Comparison of ENCODE assay signal across 22 cellular contexts in the genomic region with DNA sequence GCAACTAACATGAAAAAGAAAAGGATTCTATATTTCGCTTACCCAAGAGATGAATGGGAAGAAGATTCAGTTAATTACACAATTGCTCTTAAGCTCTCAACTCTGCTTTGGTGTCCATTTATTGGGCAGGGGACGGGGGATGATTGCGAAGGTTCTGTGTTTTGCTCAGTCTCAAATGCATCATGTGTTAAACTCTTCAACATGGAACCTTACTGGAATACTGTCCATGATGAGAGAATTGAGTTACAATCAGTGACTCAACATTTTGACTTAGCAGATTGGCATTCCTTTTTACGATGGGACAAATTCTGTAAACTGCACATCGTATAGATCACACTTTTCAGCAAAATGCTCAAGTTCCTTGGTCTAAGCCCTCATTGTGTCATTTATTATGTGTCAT.
DNase-seq lines count a peak whose midpoint lies in the region; ATAC-seq and TF ChIP-seq lines count a peak whose summit lies in the region.
"Had no signal": no experiment of that assay in that cellular context is flagged by ENCODE, and none has a peak within 500 bp of the region (broad histone marks: within the 10 kb centered on the region; RNA-seq: fewer than 3 reads in every experiment).

No MANE protein-coding gene starts in this region.

- H2BK15ac ChIP-seq in IMR-90 (ENCODE audit: low read depth, low read length) (no peak overlapping the region), mesenchymal stem cell (ENCODE audit: low read depth, poor library complexity, severe bottlenecking) (no peak overlapping the region)

- H3K9me1 ChIP-seq in IMR-90 (ENCODE audit: insufficient read depth, low read length): peaks cover 11% of the 10 kb centered on the region

- intact Hi-C loops in IMR-90 (cut with micrococcal nuclease): no loop called here

- no peak overlapping the region for H4K5ac ChIP-seq in IMR-90 (ENCODE audit: low read depth, low read length)

- no peak overlapping the region for H2BK20ac ChIP-seq in IMR-90 (ENCODE audit: low read depth, low read length)

- TF ChIP-seq POLR2A in IMR-90 (IDR thresholded peaks at IDR 0.05; ENCODE audit: low read depth, low read length): no peak

- H3K79me1 ChIP-seq in IMR-90 (ENCODE audit: low read depth in 1 of 2, low read length in 2 of 2) (peaks cover 25 to 84% of the 10 kb centered on the region in 2 experiments), mesenchymal stem cell (replicated peaks; ENCODE audit: low read length, poor library complexity, severe bottlenecking) (peaks cover 2% of the 10 kb centered on the region)

- TF ChIP-seq RAD21 in IMR-90 (IDR thresholded peaks at IDR 0.05; ENCODE audit: low read length): no peak

- H2AFZ ChIP-seq in IMR-90 (replicated peaks; ENCODE audit: low read length, poor library complexity) (no peak overlapping the region), mesenchymal stem cell (ENCODE audit: low read depth, low read length) (no peak overlapping the region)

- H3K9ac ChIP-seq in IMR-90 (ENCODE audit: low read depth, low read length) (no peak overlapping the region), mesenchymal stem cell (ENCODE audit: low read length) (no peak overlapping the region)

- H2BK120ac ChIP-seq in IMR-90 (ENCODE audit: low read depth, low read length) (no peak overlapping the region), mesenchymal stem cell (ENCODE audit: low read depth, low read length) (no peak overlapping the region)

- DNase-seq in EL (peak; percentile 87), IMR-90 (peak; percentile 80), chondrocyte (ENCODE audit: low spot score) (no peak), mesenchymal stem cell (peak; percentile 62), HuH-7.5 (ENCODE audit: low spot score) (no peak), OCI-M1 (lab: John Stamatoyannopoulos, UW) (no peak)
- DNase-seq: activated naive CD8-positive, alpha-beta T cell treated with anti-CD3 and anti-CD28 coated beads, Interleukin-2, amount 50 U/mL, for 24 hours; activated T-cell treated with anti-CD3 and anti-CD28 coated beads, Interleukin-2, amount 50 U/mL, for 48 hours; DMS79; GOT3; heart right ventricle; mucosa of descending colon; NCI-H1105 treated with DMSO at 0.1 percent for 48 hours; NCI-H2227 treated with DMSO at 0.1 percent for 48 hours; occipital lobe; stimulated activated CD4-positive, alpha-beta T cell treated with anti-CD3 and anti-CD28 coated beads, Interleukin-4, amount 100 ng/mL, for 1 hour; stimulated activated CD8-positive, alpha-beta memory T cell treated with anti-CD3 and anti-CD28 coated beads, Interleukin-4, amount 100 ng/mL, for 48 hours had no signal

- H2AK5ac ChIP-seq in IMR-90 (ENCODE audit: low read depth, low read length): no peak overlapping the region
- no peak overlapping the region for H2AK5ac ChIP-seq in mesenchymal stem cell (ENCODE audit: low read length, severe bottlenecking)

- ATAC-seq in IMR-90 (ENCODE audit: low read depth) (peak; percentile 55; the same call in 1 of the 2 replicates), GM21528 (IDR thresholded peaks at IDR 0.05; ENCODE audit: low FRiP score, unreplicated experiment) (no peak)
- ATAC-seq: activated naive CD8-positive, alpha-beta T cell treated with anti-CD3 and anti-CD28 coated beads, Interleukin-2, amount 50 U/mL, for 24 hours; heart right ventricle; mucosa of descending colon; sciatic nerve had no signal

- no peaks in the 10 kb centered on the region for H3K27me3 Mint-ChIP-seq in chondrocyte (ENCODE audit: low read depth)
- H3K27me3 Mint-ChIP-seq: activated naive CD8-positive, alpha-beta T cell treated with anti-CD3 and anti-CD28 coated beads, Interleukin-2, amount 50 U/mL, for 24 hours; central memory CD8-positive, alpha-beta T cell; IgD-negative memory B cell had no signal

- no peak overlapping the region for H2BK5ac ChIP-seq in IMR-90 (ENCODE audit: low read depth, low read length, poor library complexity, severe bottlenecking)
- no peak overlapping the region for H2BK5ac ChIP-seq in mesenchymal stem cell (ENCODE audit: low read depth, low read length, poor library complexity, severe bottlenecking)

- H2AK9ac ChIP-seq in IMR-90 (replicated peaks; ENCODE audit: low read depth, low read length, poor library complexity): no peak overlapping the region

- H3K4ac ChIP-seq in IMR-90 (ENCODE audit: low read depth, low read length): no peak overlapping the region
- no peak overlapping the region for H3K4ac ChIP-seq in mesenchymal stem cell (ENCODE audit: low read depth in 1 of 2, low read length in 2 of 2)

- H4K8ac ChIP-seq in IMR-90 (ENCODE audit: low read depth in 2 of 2, low read length in 2 of 2) (no peak overlapping the region), mesenchymal stem cell (ENCODE audit: low read length) (no peak overlapping the region)

- peak overlapping the region; percentile 38 for H3K27ac Mint-ChIP-seq in chondrocyte (ENCODE audit: unreplicated experiment)
- H3K27ac Mint-ChIP-seq: activated naive CD8-positive, alpha-beta T cell treated with anti-CD3 and anti-CD28 coated beads, Interleukin-2, amount 50 U/mL, for 24 hours; IgD-negative memory B cell had no signal

- H3K9me3 Mint-ChIP-seq in chondrocyte (ENCODE audit: low read depth): no peaks in the 10 kb centered on the region
- H3K9me3 Mint-ChIP-seq: activated naive CD8-positive, alpha-beta T cell treated with anti-CD3 and anti-CD28 coated beads, Interleukin-2, amount 50 U/mL, for 24 hours; central memory CD8-positive, alpha-beta T cell had no signal

- H3K14ac ChIP-seq in IMR-90 (replicated peaks; ENCODE audit: low read depth, low read length): no peak overlapping the region; the same call in 1 of the 2 replicates
- no peak overlapping the region for H3K14ac ChIP-seq in mesenchymal stem cell (ENCODE audit: low read length in 2 of 2)

- H3K4me3 ChIP-seq in IMR-90 (ENCODE audit: insufficient read depth, low read depth, low read length) (no peak overlapping the region), mesenchymal stem cell (ENCODE audit: insufficient read depth in 1 of 2, low read depth in 1 of 2, low read length in 2 of 2) (no peak overlapping the region)
- H3K4me3 ChIP-seq: heart right ventricle, mucosa of descending colon had no signal

- H4K91ac ChIP-seq in IMR-90 (ENCODE audit: insufficient read depth, low read depth, low read length) (no peak overlapping the region), mesenchymal stem cell (ENCODE audit: low read length) (no peak overlapping the region)

- peaks cover 74% of the 10 kb centered on the region for H4K20me1 ChIP-seq in IMR-90 (ENCODE audit: insufficient read depth, low read length)

- BruUV-seq in IMR-90 (replicated peaks; lab: Mats Ljungman, UMichigan): no TSS peak

- peaks cover 87% of the 10 kb centered on the region for H3K4me1 Mint-ChIP-seq in chondrocyte (ENCODE audit: low read depth)

- H3K27ac ChIP-seq in IMR-90 (ENCODE audit: insufficient read depth, low read length): no peak overlapping the region
- H3K27ac ChIP-seq in mesenchymal stem cell (ENCODE audit: low read length, poor library complexity, severe bottlenecking): peak overlapping the region; percentile 21
- H3K27ac ChIP-seq: C4-2B, heart right ventricle had no signal

- H3K56ac ChIP-seq in IMR-90 (ENCODE audit: extremely low read depth, insufficient read depth, low read length): no peak overlapping the region

- peaks cover 9% of the 10 kb centered on the region for H3K36me3 Mint-ChIP-seq in chondrocyte (ENCODE audit: low read depth)

- H3K4me3 Mint-ChIP-seq in chondrocyte (ENCODE audit: unreplicated experiment): no peak overlapping the region
- H3K4me3 Mint-ChIP-seq: activated naive CD8-positive, alpha-beta T cell treated with anti-CD3 and anti-CD28 coated beads, Interleukin-2, amount 50 U/mL, for 24 hours; central memory CD8-positive, alpha-beta T cell; IgD-negative memory B cell had no signal

- H3K36me3 ChIP-seq in IMR-90 (ENCODE audit: control insufficient read depth, insufficient read depth, low read length): peaks cover 8% of the 10 kb centered on the region
- peaks cover 3 to 85% of the 10 kb centered on the region in 2 experiments for H3K36me3 ChIP-seq in mesenchymal stem cell (ENCODE audit: control insufficient read depth in 1 of 2, insufficient read depth in 2 of 2, low read depth in 1 of 2, low read length in 2 of 2)

- H3K23ac ChIP-seq in IMR-90 (ENCODE audit: low read depth, low read length) (no peak overlapping the region), mesenchymal stem cell (ENCODE audit: low read length in 2 of 2) (no peak overlapping the region)

- no peak overlapping the region for H3K18ac ChIP-seq in IMR-90 (ENCODE audit: low read depth, low read length)
- H3K18ac ChIP-seq in mesenchymal stem cell (ENCODE audit: low read depth in 1 of 2, low read length in 2 of 2): peak overlapping the region in 1 of 2 experiments; percentile 40

- 0 out of 2 replicates have a peak overlapping the region, but pooled peaks have one; percentile 30 for H3K4me2 ChIP-seq in IMR-90 (ENCODE audit: low read depth, low read length)
- H3K4me2 ChIP-seq in mesenchymal stem cell (ENCODE audit: low read length, poor library complexity, severe bottlenecking): no peak overlapping the region

- CTCF ChIA-PET in IMR-90 (lab: Yijun Ruan, JAX): no interaction called here

- POLR2A ChIA-PET in IMR-90 (lab: Charles Lee; ENCODE audit: unreplicated experiment): no interaction called here

- dilution Hi-C loops in IMR-90 (cut with HindIII; ENCODE audit: low sequenced_read_pairs, unreplicated experiment): no loop called here

- H3K27me3 ChIP-seq in IMR-90 (ENCODE audit: control insufficient read depth, insufficient read depth, low read length) (no peaks in the 10 kb centered on the region), mesenchymal stem cell (ENCODE audit: control insufficient read depth in 1 of 2, insufficient read depth in 1 of 2, low read length in 2 of 2) (no peaks in the 10 kb centered on the region)
- H3K27me3 ChIP-seq: heart right ventricle had no signal

- in situ Hi-C loops in IMR-90 (cut with MboI; ENCODE audit: low sequenced_read_pairs): no loop called here

- no peaks in the 10 kb centered on the region for H3K9me3 ChIP-seq in IMR-90 (ENCODE audit: control insufficient read depth, insufficient read depth, low read length)
- no peaks in the 10 kb centered on the region for H3K9me3 ChIP-seq in mesenchymal stem cell (ENCODE audit: control insufficient read depth, low read length)
- H3K9me3 ChIP-seq: heart right ventricle, mucosa of descending colon had no signal

- TF ChIP-seq CTCF in IMR-90 (conservative IDR thresholded peaks at IDR 0.05; ENCODE audit: low read depth, low read length): no peak
- TF ChIP-seq CTCF in chondrocyte (IDR thresholded peaks at IDR 0.05): no peak

- whole genome bisulfite sequencing in IMR-90 (ENCODE audit: extremely low coverage in 2 of 2, insufficient read length in 1 of 2), 2 experiments: no CpG with 5 or more reads among the region's 5 CpGs
- WGBS in mesenchymal stem cell: 42% methylated on average over 4 of the region's 5 CpGs

- H2BK12ac ChIP-seq in mesenchymal stem cell (ENCODE audit: low read length in 2 of 2): no peak overlapping the region

- H3K4me1 ChIP-seq in IMR-90 (ENCODE audit: control insufficient read depth, insufficient read depth, low read length) (peaks cover 10% of the 10 kb centered on the region), mesenchymal stem cell (ENCODE audit: control insufficient read depth, insufficient read depth, low read depth, low read length) (peaks cover 4% of the 10 kb centered on the region)

TF ChIP-seq in IMR-90, 13 proteins besides CTCF, POLR2A, EP300 and RAD21 (continues in another document):
- TF ChIP-seq RFX5 (IDR thresholded peaks at IDR 0.05; ENCODE audit: low read depth, low read length) (no peak), CHD1 (IDR thresholded peaks at IDR 0.05; ENCODE audit: low read depth, low read length) (no peak)

Comparison
In these comparisons a context has a peak if more than half of its experiments do, and no peak if none do; other contexts are left out.
1. DNase-seq: peak in EL (single experiment), IMR-90 (single experiment) and mesenchymal stem cell (single experiment); none in chondrocyte (single experiment), HuH-7.5 (single experiment) and OCI-M1 (single experiment).